22 cellular contexts compared by ENCODE assay signal in the genomic region with DNA sequence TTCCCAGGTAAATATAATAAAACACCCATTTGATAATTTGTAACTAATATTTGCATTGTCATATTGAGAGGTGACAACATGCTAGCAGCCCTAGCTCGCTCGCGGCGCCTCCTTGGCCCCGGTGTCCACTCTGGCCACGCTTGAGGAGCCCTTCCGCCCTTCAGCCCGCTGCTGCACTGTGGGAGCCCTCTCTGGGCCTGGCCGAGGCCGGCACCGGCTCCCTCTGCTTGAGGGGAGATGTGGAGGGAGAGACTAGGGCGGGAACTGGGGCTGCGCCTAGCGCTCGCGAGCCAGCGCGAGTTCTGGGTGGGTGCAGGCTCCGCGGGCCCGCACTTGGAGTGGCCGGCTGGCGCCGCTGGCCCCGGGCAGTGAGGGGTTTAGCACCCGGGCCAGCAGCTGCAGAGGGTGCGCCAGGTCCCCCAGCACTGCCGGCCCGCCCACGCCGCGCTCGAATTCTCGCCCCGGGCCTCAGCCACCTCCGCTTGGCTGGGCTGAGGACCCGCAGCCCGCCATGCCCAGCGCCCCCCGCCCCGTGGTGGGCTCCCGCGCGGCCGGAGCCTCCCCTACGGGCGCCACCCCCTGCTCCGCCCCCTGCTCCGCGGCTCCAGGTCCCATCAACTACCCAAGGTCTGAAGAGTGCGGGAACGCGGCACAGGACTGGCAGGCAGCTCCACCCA.
DNase-seq lines count a peak whose midpoint lies in the region; ATAC-seq and TF ChIP-seq lines count a peak whose summit lies in the region.
"Had no signal": no experiment of that assay in that cellular context is flagged by ENCODE, and none has a peak within 500 bp of the region (broad histone marks: within the 10 kb centered on the region; RNA-seq: fewer than 3 reads in every experiment).

No MANE protein-coding gene starts in this region.

- ATAC-seq in lower lobe of right lung (peak; percentile 24 to 38), HG02642 (IDR thresholded peaks at IDR 0.05; ENCODE audit: poor library complexity, unreplicated experiment) (no peak)

- H3K9me3 ChIP-seq in AG04450 (ENCODE audit: control insufficient read depth, insufficient read depth, low read length) (peaks cover 7% of the 10 kb centered on the region; the same call in 1 of the 2 replicates), BLaER1 (peaks cover 27% of the 10 kb centered on the region), HEK293 (ENCODE audit: control insufficient read depth, insufficient read depth, low read depth, low read length) (no peaks in the 10 kb centered on the region), lower lobe of right lung (peaks cover 5% of the 10 kb centered on the region)

- no peaks in the 10 kb centered on the region for H3K27me3 ChIP-seq in AG04450 (ENCODE audit: control insufficient read depth, insufficient read depth, low read length)
- H3K27me3 ChIP-seq in BLaER1, result no peaks in the 10 kb centered on the region
- H3K27me3 ChIP-seq in lower lobe of right lung (ENCODE audit: low read depth), result no peaks in the 10 kb centered on the region
- H3K27me3 ChIP-seq: BLaER1 treated with 17β-estradiol and CSF1 and Interleukin-3, amounts not matched to agents 10 nM and 100 nM had no signal

- H3K4me3 ChIP-seq in AG04450 (ENCODE audit: low read depth, low read length) (peak overlapping the region; percentile 17), BLaER1 (peak overlapping the region; percentile 11; the same call in 1 of the 2 replicates), HEK293 (ENCODE audit: low read depth, low read length) (no peak overlapping the region), lower lobe of right lung (no peak overlapping the region)
- H3K4me3 ChIP-seq: SK-N-MC had no signal

- CTCF ChIA-PET in AG04450 (lab: Charles Lee), result no interaction called here
- CTCF ChIA-PET in HEK293 (lab: Yijun Ruan, JAX), result no interaction called here

- no peaks in the 10 kb centered on the region for H3K4me1 ChIP-seq in BLaER1
- no peaks in the 10 kb centered on the region for H3K4me1 ChIP-seq in HEK293 (ENCODE audit: control insufficient read depth, insufficient read depth, low read length)
- no peaks in the 10 kb centered on the region for H3K4me1 ChIP-seq in lower lobe of right lung
- H3K4me1 ChIP-seq: BLaER1 treated with 17β-estradiol and CSF1 and Interleukin-3, amounts not matched to agents 10 nM and 100 nM had no signal

- no peak for TF ChIP-seq CTCF in AG04450 (IDR thresholded peaks at IDR 0.05; ENCODE audit: low read depth, low read length)
- TF ChIP-seq CTCF in HEK293 (tag by site-specific recombination; IDR thresholded peaks at IDR 0.05), result no peak
- no peak for TF ChIP-seq CTCF in lower lobe of right lung (IDR thresholded peaks at IDR 0.05)

- H4K20me1 ChIP-seq in BLaER1, result no peaks in the 10 kb centered on the region
- H4K20me1 ChIP-seq: BLaER1 treated with 17β-estradiol and CSF1 and Interleukin-3, amounts not matched to agents 10 nM and 100 nM had no signal

- H3K4me2 ChIP-seq in BLaER1, result no peak overlapping the region
- H3K4me2 ChIP-seq: BLaER1 treated with 17β-estradiol and CSF1 and Interleukin-3, amounts not matched to agents 10 nM and 100 nM had no signal

- H3K9ac ChIP-seq in BLaER1, result no peak overlapping the region
- H3K9ac ChIP-seq: BLaER1 treated with 17β-estradiol and CSF1 and Interleukin-3, amounts not matched to agents 10 nM and 100 nM had no signal

- no peak for DNase-seq in AG04450 (ENCODE audit: low read depth, low spot score)
- DNase-seq in lower lobe of right lung, result no peak
- DNase-seq in activated CD8-positive, alpha-beta memory T cell treated with anti-CD3 and anti-CD28 coated beads for 24 hours, result no peak
- no peak for DNase-seq in NCI-H510A (lab: John Stamatoyannopoulos, UW)
- no peak for DNase-seq in GDM1 (lab: John Stamatoyannopoulos, UW)
- DNase-seq: CD4-positive, alpha-beta memory T cell; DMS153; EL; HCEC 1CT; Karpas-422; MV-4-11; NCI-H1105 treated with DMSO at 0.1 percent for 48 hours; NCI-H2081; NCI-H2171; NCI-H446; NCI-H526 treated with DMSO at 0.1 percent for 48 hours; SHP77 treated with DMSO at 0.1 percent for 48 hours had no signal

- no peak overlapping the region for H3K27ac ChIP-seq in AG04450 (ENCODE audit: low read depth, low read length)
- no peak overlapping the region for H3K27ac ChIP-seq in BLaER1
- no peak overlapping the region for H3K27ac ChIP-seq in HEK293 (ENCODE audit: extremely low read depth, low read depth, low read length)
- no peak overlapping the region for H3K27ac ChIP-seq in lower lobe of right lung
- H3K27ac ChIP-seq: BLaER1 treated with 17β-estradiol and CSF1 and Interleukin-3, amounts not matched to agents 10 nM and 100 nM; SK-N-MC had no signal

- H3K36me3 ChIP-seq in BLaER1, result no peaks in the 10 kb centered on the region
- H3K36me3 ChIP-seq in HEK293 (ENCODE audit: control insufficient read depth in 2 of 2, insufficient read depth in 1 of 2, low read length in 2 of 2), result no peaks in the 10 kb centered on the region
- H3K36me3 ChIP-seq in lower lobe of right lung, result no peaks in the 10 kb centered on the region
- H3K36me3 ChIP-seq: BLaER1 treated with 17β-estradiol and CSF1 and Interleukin-3, amounts not matched to agents 10 nM and 100 nM had no signal

- POLR2A ChIA-PET in AG04450 (lab: Yijun Ruan, JAX), result no interaction called here
- POLR2A ChIA-PET in HEK293 (lab: Yijun Ruan, JAX), result no interaction called here

- intact Hi-C loops in lower lobe of right lung (cut with DNase I), result no loop called here

TF ChIP-seq in HEK293, 187 proteins besides CTCF, POLR2A, EP300 and RAD21:
- TF ChIP-seq, protein P1, sequence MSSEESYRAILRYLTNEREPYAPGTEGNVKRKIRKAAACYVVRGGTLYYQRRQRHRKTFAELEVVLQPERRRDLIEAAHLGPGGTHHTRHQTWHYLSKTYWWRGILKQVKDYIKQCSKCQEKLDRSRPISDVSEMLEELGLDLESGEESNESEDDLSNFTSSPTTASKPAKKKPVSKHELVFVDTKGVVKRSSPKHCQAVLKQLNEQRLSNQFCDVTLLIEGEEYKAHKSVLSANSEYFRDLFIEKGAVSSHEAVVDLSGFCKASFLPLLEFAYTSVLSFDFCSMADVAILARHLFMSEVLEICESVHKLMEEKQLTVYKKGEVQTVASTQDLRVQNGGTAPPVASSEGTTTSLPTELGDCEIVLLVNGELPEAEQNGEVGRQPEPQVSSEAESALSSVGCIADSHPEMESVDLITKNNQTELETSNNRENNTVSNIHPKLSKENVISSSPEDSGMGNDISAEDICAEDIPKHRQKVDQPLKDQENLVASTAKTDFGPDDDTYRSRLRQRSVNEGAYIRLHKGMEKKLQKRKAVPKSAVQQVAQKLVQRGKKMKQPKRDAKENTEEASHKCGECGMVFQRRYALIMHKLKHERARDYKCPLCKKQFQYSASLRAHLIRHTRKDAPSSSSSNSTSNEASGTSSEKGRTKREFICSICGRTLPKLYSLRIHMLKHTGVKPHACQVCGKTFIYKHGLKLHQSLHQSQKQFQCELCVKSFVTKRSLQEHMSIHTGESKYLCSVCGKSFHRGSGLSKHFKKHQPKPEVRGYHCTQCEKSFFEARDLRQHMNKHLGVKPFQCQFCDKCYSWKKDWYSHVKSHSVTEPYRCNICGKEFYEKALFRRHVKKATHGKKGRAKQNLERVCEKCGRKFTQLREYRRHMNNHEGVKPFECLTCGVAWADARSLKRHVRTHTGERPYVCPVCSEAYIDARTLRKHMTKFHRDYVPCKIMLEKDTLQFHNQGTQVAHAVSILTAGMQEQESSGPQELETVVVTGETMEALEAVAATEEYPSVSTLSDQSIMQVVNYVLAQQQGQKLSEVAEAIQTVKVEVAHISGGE (tag by site-specific recombination; conservative IDR thresholded peaks at IDR 0.05; ENCODE audit: low read depth), result no peak
- TF ChIP-seq ZNF174 (tag by site-specific recombination; IDR thresholded peaks at IDR 0.05) (no peak), ZNF114 (tag by site-specific recombination; IDR thresholded peaks at IDR 0.05) (no peak), ZBTB7A (tag by site-specific recombination; IDR thresholded peaks at IDR 0.05; ENCODE audit: low read depth) (no peak), ZNF202 (tag by site-specific recombination; IDR thresholded peaks at IDR 0.05; ENCODE audit: borderline replicate concordance) (0 out of 2 replicates have a peak, but pooled peaks have one; percentile 15)

Comparison
In these comparisons a context has a peak if more than half of its experiments do, and no peak if none do; other contexts are left out.
1. H3K4me3 ChIP-seq: peak in AG04450 (single experiment) and BLaER1 (single experiment); none in HEK293 (single experiment) and lower lobe of right lung (single experiment).